In the genomic region with DNA sequence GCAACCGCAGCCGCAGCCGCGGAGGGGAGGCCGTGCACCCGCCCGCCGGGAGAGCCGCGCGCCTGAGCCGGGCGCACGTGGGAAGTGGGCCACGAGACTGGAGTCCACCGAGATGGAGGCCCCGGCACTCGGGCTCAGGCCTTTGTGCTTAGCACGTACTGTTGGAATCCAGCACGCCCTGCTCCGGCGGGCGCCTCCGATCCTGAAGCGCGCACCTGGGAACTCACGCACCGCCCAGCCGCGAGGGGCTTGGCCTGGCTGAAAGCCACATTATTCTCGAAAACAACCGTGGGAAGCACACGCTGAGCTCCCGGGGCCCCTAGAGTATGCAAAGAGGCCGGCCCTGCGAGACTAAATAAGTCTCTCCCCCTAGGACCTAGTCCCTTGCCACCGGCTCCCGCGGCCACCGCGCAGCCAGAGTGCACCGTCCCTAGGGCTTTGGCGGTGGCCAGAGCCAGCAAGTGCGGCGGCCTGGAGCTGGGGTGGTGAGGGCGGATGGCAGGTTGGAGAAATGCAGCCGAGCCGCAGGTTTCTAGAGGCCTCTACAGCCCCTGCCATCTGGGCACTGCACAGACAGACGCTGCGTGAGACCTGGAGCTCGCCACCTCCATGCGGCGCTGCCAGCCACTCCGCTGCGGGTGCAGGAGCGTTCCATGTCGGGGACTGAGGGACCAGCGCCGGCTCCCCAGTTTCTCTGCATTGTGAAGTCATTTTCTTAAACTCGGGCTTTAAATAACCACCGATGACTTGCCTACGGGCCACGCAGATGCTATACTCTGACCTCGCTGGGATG, we compare ENCODE assay signal across 8 cellular contexts. TPM values are rescaled to one million over a fixed set of nuclear protein-coding genes. Genes with fewer than 3 reads are reported as not detected.
DNase-seq lines count a peak whose midpoint lies in the region; ATAC-seq and TF ChIP-seq lines count a peak whose summit lies in the region.

No MANE protein-coding gene starts in this region.

- peak overlapping the region; percentile 92 for H3K4me2 ChIP-seq in hepatocyte

- peak; percentile 22 for DNase-seq in activated CD4-positive, alpha-beta T cell treated with anti-CD3 and anti-CD28 coated beads for 1 hour
- no peak for DNase-seq in activated CD4-positive, alpha-beta T cell treated with anti-CD3 and anti-CD28 coated beads, Interleukin-2, amount 50 U/mL, for 1 hour
- DNase-seq in NOMO-1 treated with DMSO at 0.1 percent for 48 hours (lab: John Stamatoyannopoulos, UW; ENCODE audit: unreplicated experiment): peak; percentile 42
- DNase-seq in hepatocyte (ENCODE audit: low spot score): peak; percentile 63
- DNase-seq in retinal pigment epithelial cell (ENCODE audit: low read depth): no peak
- no peak for DNase-seq in SIG-M5 treated with dmso at 0.1 percent for 504 hours (lab: John Stamatoyannopoulos, UW; ENCODE audit: unreplicated experiment)

- H3K4me3 ChIP-seq in hepatocyte (peak overlapping the region; percentile 37), retinal pigment epithelial cell (ENCODE audit: low read length) (peak overlapping the region; percentile 46)

- no peaks in the 10 kb centered on the region for H3K9me2 ChIP-seq in hepatocyte (replicated peaks; ENCODE audit: insufficient read depth)

- H3K4me1 ChIP-seq in hepatocyte (ENCODE audit: insufficient read depth): peaks cover 9% of the 10 kb centered on the region

- ATAC-seq in HG02970 (IDR thresholded peaks at IDR 0.05; ENCODE audit: low FRiP score, unreplicated experiment): peak; percentile 40

- no peaks in the 10 kb centered on the region for H3K36me3 ChIP-seq in hepatocyte (replicated peaks; ENCODE audit: insufficient read depth, low read depth)

- H3K79me2 ChIP-seq in hepatocyte: no peaks in the 10 kb centered on the region

- peak overlapping the region; percentile 56 for H2AFZ ChIP-seq in hepatocyte

- H4K20me1 ChIP-seq in hepatocyte (ENCODE audit: insufficient read depth, poor library complexity, severe bottlenecking): no peaks in the 10 kb centered on the region

- no peak for TF ChIP-seq CTCF in hepatocyte (IDR thresholded peaks at IDR 0.05; ENCODE audit: poor library complexity)
- no peak for TF ChIP-seq CTCF in retinal pigment epithelial cell (conservative IDR thresholded peaks at IDR 0.05; ENCODE audit: low read depth, low read length)

- peaks cover 39% of the 10 kb centered on the region for H3K27me3 ChIP-seq in hepatocyte

- under 1% methylated on average over 63 of the region's 64 CpGs for WGBS in hepatocyte (ENCODE audit: low lambda C conversion rate, missing lambda C conversion rate)

- H3K27ac ChIP-seq in angular gyrus (ENCODE audit: low read depth, low read length): peak overlapping the region; percentile 56
- no peak overlapping the region for H3K27ac ChIP-seq in hepatocyte

- no peaks in the 10 kb centered on the region for H3K9me3 ChIP-seq in hepatocyte (ENCODE audit: low read depth)

RNA-seq across cellular contexts. Expression of gene LY86, which starts 42.0 kb away (rescaled TPM):
- total RNA-seq in hepatocyte: 0.27 TPM in 1 of 2 replicates, not detected in the other
- polyA plus RNA-seq in hepatocyte: 0.60 and 0.82 TPM in 2 replicates

Comparison
In these comparisons a context has a peak if more than half of its experiments do, and no peak if none do; other contexts are left out.
1. DNase-seq: peak in activated CD4-positive, alpha-beta T cell treated with anti-CD3 and anti-CD28 coated beads for 1 hour (single experiment), NOMO-1 treated with DMSO at 0.1 percent for 48 hours (single experiment) and hepatocyte (single experiment); none in activated CD4-positive, alpha-beta T cell treated with anti-CD3 and anti-CD28 coated beads, Interleukin-2, amount 50 U/mL, for 1 hour (single experiment), retinal pigment epithelial cell (single experiment) and SIG-M5 treated with dmso at 0.1 percent for 504 hours (single experiment).